In genomic region chr3:27591811-27592210, GRCh38 we compare ENCODE assay signal across 8 cellular contexts.
DNase-seq lines count a peak whose midpoint lies in the region; ATAC-seq and TF ChIP-seq lines count a peak whose summit lies in the region.

No MANE protein-coding gene starts in this region.

- H3K27me3 ChIP-seq in gastrocnemius medialis, result no peaks in the 10 kb centered on the region

- TF ChIP-seq POLR2A in gastrocnemius medialis (IDR thresholded peaks at IDR 0.05), result no peak

- TF ChIP-seq CTCF in gastrocnemius medialis (IDR thresholded peaks at IDR 0.05 in 4 of 5, conservative IDR thresholded peaks at IDR 0.05 in 1 of 5), result no peak

- H3K4me1 ChIP-seq in gastrocnemius medialis, result peaks cover 4 to 17% of the 10 kb centered on the region in 2 donors

- no peak overlapping the region for H3K4me3 ChIP-seq in gastrocnemius medialis

- in situ Hi-C loops in gastrocnemius medialis (cut with MboI; ENCODE audit: low sequenced_read_pairs in 4 of 4), result no loop called here

- DNase-seq in central memory CD4-positive, alpha-beta T cell, result peak; percentile 24
- DNase-seq in gastrocnemius medialis, result no peak
- no peak for DNase-seq in HEK293T (ENCODE audit: extremely low spot score)
- no peak for DNase-seq in NCI-H226
- DNase-seq in stimulated activated CD4-positive, alpha-beta T cell treated with anti-CD3 and anti-CD28 coated beads, Interleukin-12 subunit alpha, Interleukin-12 subunit beta, amount 100 ng/mL, for 4 hours, result no peak

- CTCF ChIA-PET in HEK293T (lab: Yijun Ruan, JAX), result no interaction called here

- H3K36me3 ChIP-seq in gastrocnemius medialis, result no peaks in the 10 kb centered on the region

- POLR2A ChIA-PET in HEK293T (lab: Yijun Ruan, JAX), result no interaction called here

- H3K9me3 ChIP-seq in gastrocnemius medialis, result no peaks in the 10 kb centered on the region

- intact Hi-C loops in gastrocnemius medialis (cut with DNase I; ENCODE audit: low total_unique reads), result no loop called here

- peak overlapping the region; percentile 35 to 61 (median 52) for H3K27ac ChIP-seq in gastrocnemius medialis

- ATAC-seq in GM19023 (IDR thresholded peaks at IDR 0.05; ENCODE audit: unreplicated experiment) (peak; percentile 53), HG03280 (IDR thresholded peaks at IDR 0.05; ENCODE audit: unreplicated experiment) (peak; percentile 55), gastrocnemius medialis (no peak), HG03097 (IDR thresholded peaks at IDR 0.05; ENCODE audit: low FRiP score, unreplicated experiment) (no peak)

TF ChIP-seq in HEK293T, 16 proteins besides CTCF, POLR2A, EP300 and RAD21:
- TF ChIP-seq ZNF384 (IDR thresholded peaks at IDR 0.05), result no peak
- TF ChIP-seq L3MBTL2 (conservative IDR thresholded peaks at IDR 0.05), result no peak
- TF ChIP-seq NFRKB (IDR thresholded peaks at IDR 0.05), result no peak
- TF ChIP-seq BHLHE40 (IDR thresholded peaks at IDR 0.05; ENCODE audit: borderline replicate concordance), result no peak
- no peak for TF ChIP-seq LEF1 (IDR thresholded peaks at IDR 0.05; ENCODE audit: borderline replicate concordance)
- no peak for TF ChIP-seq PKNOX1 (IDR thresholded peaks at IDR 0.05)
- TF ChIP-seq ELF4 (IDR thresholded peaks at IDR 0.05), result no peak
- no peak for TF ChIP-seq SUZ12 (IDR thresholded peaks at IDR 0.05)
- no peak for TF ChIP-seq SP1 (IDR thresholded peaks at IDR 0.05)
- no peak for TF ChIP-seq CTBP1 (IDR thresholded peaks at IDR 0.05; ENCODE audit: borderline replicate concordance)
- no peak for TF ChIP-seq FOXA1 (IDR thresholded peaks at IDR 0.05)
- no peak for TF ChIP-seq TARDBP (IDR thresholded peaks at IDR 0.05)
- no peak for TF ChIP-seq ARNT (IDR thresholded peaks at IDR 0.05)
- no peak for TF ChIP-seq FOXK2 (IDR thresholded peaks at IDR 0.05)
- TF ChIP-seq FOXM1 (IDR thresholded peaks at IDR 0.05; ENCODE audit: borderline replicate concordance), result no peak
- TF ChIP-seq HDGF (IDR thresholded peaks at IDR 0.05; ENCODE audit: borderline replicate concordance), result no peak

Comparison
In these comparisons a context has a peak if more than half of its experiments do, and no peak if none do; other contexts are left out.
1. ATAC-seq: peak in GM19023 (single experiment) and HG03280 (single experiment); none in gastrocnemius medialis (0 of 2) and HG03097 (single experiment).